In the genomic region with DNA sequence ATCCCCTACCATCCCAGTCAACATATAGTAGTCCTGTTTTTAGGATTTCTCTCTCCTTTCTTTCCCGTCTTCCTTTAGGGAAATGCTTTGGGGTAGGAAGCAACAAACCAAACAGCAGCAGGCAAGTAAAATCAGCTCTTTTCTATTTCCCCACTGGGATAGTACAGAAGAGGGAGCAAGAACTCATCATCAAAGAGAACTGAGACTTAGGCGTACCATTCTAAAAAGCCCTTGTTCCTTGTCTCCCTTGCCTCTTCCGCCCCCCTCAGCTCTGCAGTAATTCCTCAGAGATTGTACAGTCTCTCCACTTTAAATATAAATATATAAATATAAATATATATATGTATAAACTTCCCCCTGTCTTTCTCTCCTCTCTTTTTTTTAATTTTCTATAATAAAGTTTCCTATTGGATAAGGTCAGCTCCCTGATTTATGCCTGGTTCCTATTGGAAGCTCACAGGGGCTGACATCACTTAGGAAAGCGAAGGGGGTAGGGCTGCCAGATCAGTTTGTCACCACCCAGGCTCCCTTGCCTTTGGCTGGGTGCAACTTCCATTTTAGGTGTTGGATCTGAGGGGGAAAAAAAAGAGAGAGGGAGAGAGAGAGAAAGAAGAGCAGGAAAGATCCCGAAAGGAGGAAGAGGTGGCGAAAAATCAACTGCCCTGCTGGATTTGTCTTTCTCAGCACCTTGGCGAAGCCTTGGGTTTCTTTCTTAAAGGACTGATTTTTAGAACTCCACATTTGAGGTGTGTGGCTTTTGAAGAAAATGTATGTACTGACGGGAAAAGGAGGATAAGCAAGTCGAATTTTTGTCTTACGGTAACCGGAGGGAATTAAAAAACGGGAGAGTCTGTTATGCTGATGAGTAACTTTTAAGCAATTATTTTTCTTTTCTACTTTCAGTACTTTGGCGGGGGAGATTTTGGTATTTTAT, we compare ENCODE assay signal across 8 cellular contexts. TPM values are rescaled to one million over a fixed set of nuclear protein-coding genes. Genes with fewer than 3 reads are reported as not detected.
DNase-seq lines count a peak whose midpoint lies in the region; ATAC-seq and TF ChIP-seq lines count a peak whose summit lies in the region.

A gene with protein sequence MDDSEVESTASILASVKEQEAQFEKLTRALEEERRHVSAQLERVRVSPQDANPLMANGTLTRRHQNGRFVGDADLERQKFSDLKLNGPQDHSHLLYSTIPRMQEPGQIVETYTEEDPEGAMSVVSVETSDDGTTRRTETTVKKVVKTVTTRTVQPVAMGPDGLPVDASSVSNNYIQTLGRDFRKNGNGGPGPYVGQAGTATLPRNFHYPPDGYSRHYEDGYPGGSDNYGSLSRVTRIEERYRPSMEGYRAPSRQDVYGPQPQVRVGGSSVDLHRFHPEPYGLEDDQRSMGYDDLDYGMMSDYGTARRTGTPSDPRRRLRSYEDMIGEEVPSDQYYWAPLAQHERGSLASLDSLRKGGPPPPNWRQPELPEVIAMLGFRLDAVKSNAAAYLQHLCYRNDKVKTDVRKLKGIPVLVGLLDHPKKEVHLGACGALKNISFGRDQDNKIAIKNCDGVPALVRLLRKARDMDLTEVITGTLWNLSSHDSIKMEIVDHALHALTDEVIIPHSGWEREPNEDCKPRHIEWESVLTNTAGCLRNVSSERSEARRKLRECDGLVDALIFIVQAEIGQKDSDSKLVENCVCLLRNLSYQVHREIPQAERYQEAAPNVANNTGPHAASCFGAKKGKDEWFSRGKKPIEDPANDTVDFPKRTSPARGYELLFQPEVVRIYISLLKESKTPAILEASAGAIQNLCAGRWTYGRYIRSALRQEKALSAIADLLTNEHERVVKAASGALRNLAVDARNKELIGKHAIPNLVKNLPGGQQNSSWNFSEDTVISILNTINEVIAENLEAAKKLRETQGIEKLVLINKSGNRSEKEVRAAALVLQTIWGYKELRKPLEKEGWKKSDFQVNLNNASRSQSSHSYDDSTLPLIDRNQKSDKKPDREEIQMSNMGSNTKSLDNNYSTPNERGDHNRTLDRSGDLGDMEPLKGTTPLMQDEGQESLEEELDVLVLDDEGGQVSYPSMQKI (plus strand): TSS at position 502 of the 934 bp plus-strand sequence. CDS start 29,677 bp downstream, outside the sequence.

- H3K27ac ChIP-seq in ascending aorta (peak within 1 kb of the TSS; percentile 87 to 96), left ventricle myocardium inferior (replicated peaks) (peak within 1 kb of the TSS; percentile 94), ovary (peak within 1 kb of the TSS; percentile 79 to 92)

- TF ChIP-seq POLR2A in ovary (IDR thresholded peaks at IDR 0.05), result peak; percentile 71

- no peaks in the 10 kb centered on the region for H3K27me3 ChIP-seq in ascending aorta
- no peaks in the 10 kb centered on the region for H3K27me3 ChIP-seq in left ventricle myocardium inferior (ENCODE audit: low read depth)
- no peaks in the 10 kb centered on the region for H3K27me3 ChIP-seq in ovary

- H3K4me3 ChIP-seq in ascending aorta, result peak within 1 kb of the TSS; percentile 66 to 79
- H3K4me3 ChIP-seq in left ventricle myocardium inferior, result peak within 1 kb of the TSS; percentile 80
- H3K4me3 ChIP-seq in ovary, result peak within 1 kb of the TSS; percentile 60

- DNase-seq in AG09319 (ENCODE audit: extremely low read depth, low read depth), result peak; percentile 96
- DNase-seq in NCI-H446 treated with DMSO at 0.1 percent for 48 hours (lab: John Stamatoyannopoulos, UW), result peak; percentile 97
- peak; percentile 68 to 95 for DNase-seq in ascending aorta (ENCODE audit: low spot score in 2 of 2)
- DNase-seq in left ventricle myocardium inferior, result peak; percentile 84
- peak; percentile 84 to 94 (median 88) for DNase-seq in ovary
- no peak for DNase-seq in NK-92 treated with Interleukin-12 subunit alpha and Interleukin-12 subunit beta, amount 100 ng/mL, for 24 hours (lab: John Stamatoyannopoulos, UW)

- peak; percentile 63 for ATAC-seq in GM18520 (IDR thresholded peaks at IDR 0.05; ENCODE audit: unreplicated experiment)
- ATAC-seq in HG03039 (IDR thresholded peaks at IDR 0.05; ENCODE audit: unreplicated experiment), result peak; percentile 95

- 2% methylated on average over 13 of the region's 13 CpGs for WGBS in ovary, 3 donors

- TF ChIP-seq CTCF in AG09319 (IDR thresholded peaks at IDR 0.05; ENCODE audit: low read depth, low read length), result no peak
- no peak for TF ChIP-seq CTCF in ascending aorta (IDR thresholded peaks at IDR 0.05)
- TF ChIP-seq CTCF in left ventricle myocardium inferior (IDR thresholded peaks at IDR 0.05; ENCODE audit: borderline replicate concordance), result no peak
- no peak for TF ChIP-seq CTCF in ovary (IDR thresholded peaks at IDR 0.05)

- TF ChIP-seq EP300 in ovary (IDR thresholded peaks at IDR 0.05), result no peak

- H3K9me3 ChIP-seq in ascending aorta (no peaks in the 10 kb centered on the region), left ventricle myocardium inferior (replicated peaks) (no peaks in the 10 kb centered on the region), ovary (no peaks in the 10 kb centered on the region)

- peaks cover 0 to 21% of the 10 kb centered on the region in 2 donors for H3K4me1 ChIP-seq in ascending aorta
- H3K4me1 ChIP-seq in left ventricle myocardium inferior, result peaks cover 38% of the 10 kb centered on the region
- peaks cover 8% of the 10 kb centered on the region for H3K4me1 ChIP-seq in ovary (ENCODE audit: insufficient read depth)

- intact Hi-C loops in ascending aorta (cut with DNase I), result loop anchor here (1.0 to 5.0 kb wide), 7 partner anchors 17 to 816 kb away; a partner anchor contains a TSS
- intact Hi-C loops in left ventricle myocardium inferior (cut with micrococcal nuclease), result loop anchor here (5.0 kb wide), 1 partner anchor 36 kb away; no protein-coding TSS in a partner anchor
- intact Hi-C loops in ovary (cut with DNase I), result loop anchor here in 2 of 4 donors (1.0 to 5.0 kb wide), 3 partner anchors 41 to 94 kb away; a partner anchor contains a TSS

- H3K36me3 ChIP-seq in ascending aorta, result no peaks in the 10 kb centered on the region
- no peaks in the 10 kb centered on the region for H3K36me3 ChIP-seq in left ventricle myocardium inferior
- no peaks in the 10 kb centered on the region for H3K36me3 ChIP-seq in ovary

RNA-seq across cellular contexts. Expression of the gene that starts here (rescaled TPM):
- total RNA-seq in ascending aorta, result 69.5 TPM
- 58.9 TPM for total RNA-seq in left ventricle myocardium inferior
- 100 to 1,000 TPM in 6 of 7 donors, 10 to 100 TPM in 1; 58.4 to 134 (median 119) TPM for total RNA-seq in ovary
- 100 to 1,000 TPM in 1 of 2 donors, 10 to 100 TPM in 1; 40.3 to 153 TPM for polyA plus RNA-seq in ovary
